In genomic region chr9:33748633-33749304, GRCh38 we compare ENCODE assay signal across 2 cellular contexts.
TF ChIP-seq lines count a peak whose summit lies in the region.

No MANE protein-coding gene starts in this region.

TF ChIP-seq in K562, 482 proteins besides CTCF, POLR2A, EP300 and RAD21:
- TF ChIP-seq E2F8 (IDR thresholded peaks at IDR 0.05; ENCODE audit: low read depth, partially characterized antibody) (no peak), ZBTB26 (CRISPR knock-in tag; IDR thresholded peaks at IDR 0.05) (no peak), ZBED1 (IDR thresholded peaks at IDR 0.05) (no peak), LCOR (CRISPR knock-in tag; IDR thresholded peaks at IDR 0.05) (no peak), EHMT2 (IDR thresholded peaks at IDR 0.05) (no peak), NR2C1 (IDR thresholded peaks at IDR 0.05) (no peak), NR2C1 (tag; IDR thresholded peaks at IDR 0.05) (no peak), SMAD1 (IDR thresholded peaks at IDR 0.05; ENCODE audit: low read depth, low read length, partially characterized antibody) (no peak), ZNF282 (CRISPR knock-in tag; IDR thresholded peaks at IDR 0.05) (no peak), ELF4 (CRISPR knock-in tag; IDR thresholded peaks at IDR 0.05) (no peak), FOSL1 (tag; conservative IDR thresholded peaks at IDR 0.05) (no peak), PRPF4 (IDR thresholded peaks at IDR 0.05; ENCODE audit: insufficient read depth, low read depth, low read length, poor library complexity, severe bottlenecking) (no peak), NKRF (IDR thresholded peaks at IDR 0.05; ENCODE audit: borderline replicate concordance) (no peak), ZNF77 (CRISPR knock-in tag; IDR thresholded peaks at IDR 0.05) (no peak), CAMTA2 (CRISPR knock-in tag; conservative IDR thresholded peaks at IDR 0.05) (no peak), PRMT5 (CRISPR knock-in tag; IDR thresholded peaks at IDR 0.05) (no peak)
- TF ChIP-seq, protein P1, sequence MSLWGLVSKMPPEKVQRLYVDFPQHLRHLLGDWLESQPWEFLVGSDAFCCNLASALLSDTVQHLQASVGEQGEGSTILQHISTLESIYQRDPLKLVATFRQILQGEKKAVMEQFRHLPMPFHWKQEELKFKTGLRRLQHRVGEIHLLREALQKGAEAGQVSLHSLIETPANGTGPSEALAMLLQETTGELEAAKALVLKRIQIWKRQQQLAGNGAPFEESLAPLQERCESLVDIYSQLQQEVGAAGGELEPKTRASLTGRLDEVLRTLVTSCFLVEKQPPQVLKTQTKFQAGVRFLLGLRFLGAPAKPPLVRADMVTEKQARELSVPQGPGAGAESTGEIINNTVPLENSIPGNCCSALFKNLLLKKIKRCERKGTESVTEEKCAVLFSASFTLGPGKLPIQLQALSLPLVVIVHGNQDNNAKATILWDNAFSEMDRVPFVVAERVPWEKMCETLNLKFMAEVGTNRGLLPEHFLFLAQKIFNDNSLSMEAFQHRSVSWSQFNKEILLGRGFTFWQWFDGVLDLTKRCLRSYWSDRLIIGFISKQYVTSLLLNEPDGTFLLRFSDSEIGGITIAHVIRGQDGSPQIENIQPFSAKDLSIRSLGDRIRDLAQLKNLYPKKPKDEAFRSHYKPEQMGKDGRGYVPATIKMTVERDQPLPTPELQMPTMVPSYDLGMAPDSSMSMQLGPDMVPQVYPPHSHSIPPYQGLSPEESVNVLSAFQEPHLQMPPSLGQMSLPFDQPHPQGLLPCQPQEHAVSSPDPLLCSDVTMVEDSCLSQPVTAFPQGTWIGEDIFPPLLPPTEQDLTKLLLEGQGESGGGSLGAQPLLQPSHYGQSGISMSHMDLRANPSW (CRISPR knock-in tag; IDR thresholded peaks at IDR 0.05): no peak
- TF ChIP-seq, protein P2, sequence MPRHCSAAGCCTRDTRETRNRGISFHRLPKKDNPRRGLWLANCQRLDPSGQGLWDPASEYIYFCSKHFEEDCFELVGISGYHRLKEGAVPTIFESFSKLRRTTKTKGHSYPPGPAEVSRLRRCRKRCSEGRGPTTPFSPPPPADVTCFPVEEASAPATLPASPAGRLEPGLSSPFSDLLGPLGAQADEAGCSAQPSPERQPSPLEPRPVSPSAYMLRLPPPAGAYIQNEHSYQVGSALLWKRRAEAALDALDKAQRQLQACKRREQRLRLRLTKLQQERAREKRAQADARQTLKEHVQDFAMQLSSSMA (CRISPR knock-in tag; IDR thresholded peaks at IDR 0.05): no peak

TF ChIP-seq in HepG2, 621 proteins besides CTCF, POLR2A, EP300 and RAD21:
- TF ChIP-seq ZNF672 (CRISPR knock-in tag; IDR thresholded peaks at IDR 0.05) (no peak), TP53 (CRISPR knock-in tag; conservative IDR thresholded peaks at IDR 0.05) (no peak), CCAR2 (optimal IDR thresholded peaks at IDR 0.05; ENCODE audit: low read depth, low read length) (no peak), SRSF9 (IDR thresholded peaks at IDR 0.05; ENCODE audit: borderline replicate concordance, insufficient read depth, low read depth, low read length, poor library complexity, severe bottlenecking) (no peak), FOXA1 (IDR thresholded peaks at IDR 0.05) (no peak), FOXA1 (CRISPR knock-in tag; IDR thresholded peaks at IDR 0.05) (no peak), HMG20A (CRISPR knock-in tag; IDR thresholded peaks at IDR 0.05; ENCODE audit: borderline replicate concordance) (no peak)
- TF ChIP-seq, protein P3, sequence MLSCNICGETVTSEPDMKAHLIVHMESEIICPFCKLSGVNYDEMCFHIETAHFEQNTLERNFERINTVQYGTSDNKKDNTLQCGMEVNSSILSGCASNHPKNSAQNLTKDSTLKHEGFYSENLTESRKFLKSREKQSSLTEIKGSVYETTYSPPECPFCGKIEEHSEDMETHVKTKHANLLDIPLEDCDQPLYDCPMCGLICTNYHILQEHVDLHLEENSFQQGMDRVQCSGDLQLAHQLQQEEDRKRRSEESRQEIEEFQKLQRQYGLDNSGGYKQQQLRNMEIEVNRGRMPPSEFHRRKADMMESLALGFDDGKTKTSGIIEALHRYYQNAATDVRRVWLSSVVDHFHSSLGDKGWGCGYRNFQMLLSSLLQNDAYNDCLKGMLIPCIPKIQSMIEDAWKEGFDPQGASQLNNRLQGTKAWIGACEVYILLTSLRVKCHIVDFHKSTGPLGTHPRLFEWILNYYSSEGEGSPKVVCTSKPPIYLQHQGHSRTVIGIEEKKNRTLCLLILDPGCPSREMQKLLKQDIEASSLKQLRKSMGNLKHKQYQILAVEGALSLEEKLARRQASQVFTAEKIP (CRISPR knock-in tag; IDR thresholded peaks at IDR 0.05; ENCODE audit: borderline replicate concordance): no peak
